21 cellular contexts compared by ENCODE assay signal in the genomic region with DNA sequence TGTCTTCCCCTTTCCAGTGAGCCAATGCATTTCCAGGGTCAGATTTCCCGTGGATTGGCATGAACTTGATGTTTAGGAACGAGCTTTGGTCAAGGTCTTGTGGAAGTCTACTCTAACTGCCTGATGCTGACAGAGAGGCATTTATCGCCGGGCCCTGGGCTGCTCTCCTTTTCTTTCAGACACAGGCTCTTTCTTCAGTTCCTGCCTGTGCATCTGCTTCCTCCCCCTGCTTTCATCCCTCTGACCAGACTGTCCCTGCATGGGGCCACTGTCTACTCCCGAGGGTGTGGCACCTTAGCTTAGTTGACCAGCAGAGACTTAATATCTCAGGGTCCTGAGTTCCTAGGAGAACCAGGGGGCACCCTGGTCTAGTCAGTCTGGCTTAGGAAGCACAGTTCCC.
"Had no signal": no experiment of that assay in that cellular context is flagged by ENCODE, and none has a peak within 500 bp of the region (broad histone marks: within the 10 kb centered on the region; RNA-seq: fewer than 3 reads in every experiment).

No MANE protein-coding gene starts in this region.

- H3K36me3 ChIP-seq: lower lobe of right lung, neutrophil, pancreas, thoracic aorta had no signal

- H3K27ac ChIP-seq: lower lobe of right lung, neutrophil, pancreas, thoracic aorta had no signal

- H3K4me3 ChIP-seq: lower lobe of right lung, pancreas, thoracic aorta had no signal

- DNase-seq: activated CD4-positive, alpha-beta T cell treated with anti-CD3 and anti-CD28 coated beads for 1 hour; activated CD4-positive, alpha-beta T cell treated with anti-CD3 and anti-CD28 coated beads, Interleukin-2, amount 50 U/mL, for 1 hour; activated CD8-positive, alpha-beta T cell treated with anti-CD3 and anti-CD28 coated beads, Interleukin-2, amount 10 ng/mL, durations not matched to agents 7 days and 5 days; activated T-cell treated with anti-CD3 and anti-CD28 coated beads, Interleukin-2, amount 50 U/mL, for 1 hour; central memory CD4-positive, alpha-beta T cell; dermis blood vessel endothelial cell; effector memory CD4-positive, alpha-beta T cell; foreskin melanocyte; left colon; lower lobe of right lung; naive thymus-derived CD8-positive, alpha-beta T cell; pancreas; stimulated activated CD4-positive, alpha-beta T cell treated with anti-CD3 and anti-CD28 coated beads, Interleukin-4, amount 100 ng/mL, for 1 hour; stimulated activated naive CD4-positive, alpha-beta T cell had no signal

- H3K4me1 ChIP-seq: pancreas had no signal

- H3K9me3 ChIP-seq: lower lobe of right lung, neutrophil, pancreas, thoracic aorta had no signal

- H3K27me3 ChIP-seq: pancreas had no signal

- ATAC-seq: activated CD8-positive, alpha-beta T cell treated with anti-CD3 and anti-CD28 coated beads, Interleukin-2, amount 10 ng/mL, durations not matched to agents 7 days and 5 days; activated naive CD4-positive, alpha-beta T cell treated with anti-CD3 and anti-CD28 coated beads, Interleukin-2, amount 50 U/mL, for 72 hours; activated T-helper 17 cell treated with anti-CD3 and anti-CD28 coated beads, Interleukin-2, amount 50 U/mL, for 72 hours; esophagus mucosa; left colon; lower lobe of right lung; naive thymus-derived CD8-positive, alpha-beta T cell; pancreas; sciatic nerve; SK-N-SH treated with all-trans-retinoic acid at 6 μM for 48 hours had no signal
